ENCODE assay signal across 9 cellular contexts in the genomic region with DNA sequence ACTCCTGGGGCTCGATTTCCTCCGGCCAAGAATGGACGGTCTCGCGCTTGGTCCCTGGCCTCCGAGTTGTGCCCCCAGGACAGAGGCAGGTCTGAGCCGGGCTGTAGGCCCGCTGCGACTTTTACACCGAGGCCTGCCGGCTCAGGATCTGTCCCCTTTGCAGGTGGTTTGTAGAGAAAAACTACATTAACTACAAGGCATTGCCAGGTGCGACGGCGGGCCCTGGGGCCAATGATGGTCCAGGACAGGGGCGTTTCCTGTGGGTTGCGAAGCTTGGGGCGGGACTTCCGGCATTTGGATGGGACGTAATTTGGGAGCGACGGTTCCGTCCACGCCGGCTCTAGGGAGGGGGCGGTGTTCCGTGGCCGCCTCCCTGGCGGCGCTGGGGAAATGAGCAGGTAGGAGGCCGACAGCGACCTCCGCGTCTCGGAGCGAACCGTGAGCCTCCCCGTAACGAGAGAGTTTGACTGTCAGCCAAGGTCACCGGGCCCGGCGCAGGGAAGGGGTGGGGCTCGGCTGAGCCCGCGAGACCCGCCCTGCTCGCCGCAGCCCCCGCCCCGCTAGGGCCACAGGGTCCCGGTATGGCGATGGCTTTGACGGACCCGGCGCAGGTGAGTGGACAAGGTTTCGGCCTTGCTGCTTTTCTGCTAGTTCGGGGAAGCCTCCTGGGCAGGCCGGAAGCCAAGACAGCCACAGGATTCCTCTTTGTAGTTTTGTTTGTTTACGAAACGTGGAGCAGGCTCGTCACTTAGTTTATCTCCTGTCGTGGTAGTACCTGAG.
DNase-seq lines count a peak whose midpoint lies in the region; ATAC-seq and FAIRE-seq lines count a peak whose summit lies in the region.
"Had no signal": no experiment of that assay in that cellular context is flagged by ENCODE, and none has a peak within 500 bp of the region (broad histone marks: within the 10 kb centered on the region; RNA-seq: fewer than 3 reads in every experiment).

Gene ZNF805, plus strand, starts transcription at position 322 of the 780 bp plus-strand sequence. Its CDS starts 260 bp downstream, at position 582.

- DNase-seq in AG20443 (ENCODE audit: low spot score) = peak; percentile 98
- peak; percentile 76 to 85 for DNase-seq in NCI-H446 (lab: John Stamatoyannopoulos, UW)
- DNase-seq in cerebellar cortex (ENCODE audit: low spot score) = peak; percentile 97
- DNase-seq in stimulated activated CD4-positive, alpha-beta T cell treated with anti-CD3 and anti-CD28 coated beads, Interleukin-12 subunit alpha, Interleukin-12 subunit beta, amount 100 ng/mL, for 24 hours (ENCODE audit: low read depth in 2 of 2) = peak; percentile 91 to 92

- peak; percentile 95 for ATAC-seq in GM19035 (IDR thresholded peaks at IDR 0.05; ENCODE audit: unreplicated experiment)
- peak; percentile 89 for ATAC-seq in HG03342 (IDR thresholded peaks at IDR 0.05; ENCODE audit: unreplicated experiment)
- peak; percentile 96 to 97 for ATAC-seq in activated CD4-positive, CD25-positive, alpha-beta regulatory T cell treated with anti-CD3 and anti-CD28 coated beads, Interleukin-2, amount 50 U/mL, for 24 hours

- FAIRE-seq in islet of Langerhans (lab: Jason Lieb, UNC) = peak; percentile 74
- FAIRE-seq: colon had no signal

Comparison
In these comparisons a context has a peak if more than half of its experiments do, and no peak if none do; other contexts are left out.
1. Peak in every context shown above with its lines: DNase-seq and ATAC-seq.